Comparison of ENCODE assay signal across 14 cellular contexts in the genomic region with DNA sequence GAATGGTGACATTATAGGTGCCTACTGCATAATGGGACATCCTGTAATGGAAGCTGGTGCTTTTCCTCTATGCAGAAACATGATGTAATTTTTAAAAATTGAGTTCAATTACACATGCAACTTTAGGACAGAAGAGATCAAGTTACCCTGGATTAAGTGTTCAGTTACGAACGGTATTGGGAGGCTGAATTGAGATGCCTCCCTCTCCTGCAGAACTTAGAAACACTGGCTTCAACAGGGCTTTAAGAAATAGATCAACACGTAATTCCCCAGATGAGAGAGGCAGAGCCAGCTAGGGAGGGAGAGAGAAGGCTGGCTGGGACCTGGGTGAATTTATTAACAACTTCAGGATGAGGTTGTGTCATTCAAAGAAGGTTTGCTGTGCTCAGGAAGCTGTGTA.
A peak's percentile ranks its signal among the peaks of the same experiment; 100 is the strongest.
DNase-seq lines count a peak whose midpoint lies in the region; ATAC-seq and TF ChIP-seq lines count a peak whose summit lies in the region.
"Had no signal": no experiment of that assay in that cellular context is flagged by ENCODE, and none has a peak within 500 bp of the region (broad histone marks: within the 10 kb centered on the region; RNA-seq: fewer than 3 reads in every experiment).

No MANE protein-coding gene starts in this region.

- peaks cover 52% of the 10 kb centered on the region for H3K36me3 ChIP-seq in DND-41 (ENCODE audit: insufficient read depth, low read length)
- peaks cover 60% of the 10 kb centered on the region for H3K36me3 ChIP-seq in KOPT-K1 (ENCODE audit: insufficient read depth, low read length)
- no peaks in the 10 kb centered on the region for H3K36me3 ChIP-seq in gastrocnemius medialis
- no peaks in the 10 kb centered on the region for H3K36me3 ChIP-seq in tibial artery
- H3K36me3 ChIP-seq: HAP-1 had no signal

- no peak overlapping the region for H3K4me2 ChIP-seq in DND-41 (ENCODE audit: insufficient read depth, low read length)
- H3K4me2 ChIP-seq: BLaER1 treated with 17β-estradiol and CSF1 and Interleukin-3, amounts not matched to agents 10 nM and 100 nM had no signal

- no peak for TF ChIP-seq POLR2A in gastrocnemius medialis (IDR thresholded peaks at IDR 0.05)

- ATAC-seq in DND-41 (ENCODE audit: insufficient read depth, low read depth) (no peak), gastrocnemius medialis (peak; percentile 30 to 87), natural killer cell (no peak)
- ATAC-seq: CD8-positive, alpha-beta T cell had no signal

- peaks cover 6 to 32% of the 10 kb centered on the region in 2 donors for H3K4me1 Mint-ChIP-seq in natural killer cell
- no peaks in the 10 kb centered on the region for H3K4me1 Mint-ChIP-seq in activated CD4-positive, alpha-beta memory T cell treated with anti-CD3 and anti-CD28 coated beads for 36 hours (ENCODE audit: low read depth)
- H3K4me1 Mint-ChIP-seq: B cell had no signal

- H3K27ac ChIP-seq in DND-41 (ENCODE audit: low read length) (peak overlapping the region; percentile 52), KOPT-K1 (ENCODE audit: low read depth, low read length, poor library complexity, severe bottlenecking) (peak overlapping the region; percentile 94), gastrocnemius medialis (peak overlapping the region in 1 of 4 donors; percentile 28), tibial artery (no peak overlapping the region)
- H3K27ac ChIP-seq: BLaER1 treated with 17β-estradiol and CSF1 and Interleukin-3, amounts not matched to agents 10 nM and 100 nM; GM23248 had no signal

- POLR2A ChIA-PET in activated CD4-positive, alpha-beta memory T cell treated with anti-CD3 and anti-CD28 coated beads for 36 hours (lab: Charles Lee): no interaction called here

- H3K27me3 ChIP-seq in DND-41 (ENCODE audit: insufficient read depth, low read length, poor library complexity): no peaks in the 10 kb centered on the region
- no peaks in the 10 kb centered on the region for H3K27me3 ChIP-seq in gastrocnemius medialis
- H3K27me3 ChIP-seq in tibial artery: no peaks in the 10 kb centered on the region
- H3K27me3 ChIP-seq: BLaER1 treated with 17β-estradiol and CSF1 and Interleukin-3, amounts not matched to agents 10 nM and 100 nM had no signal

- H2AFZ ChIP-seq in DND-41 (ENCODE audit: low read depth, low read length): no peak overlapping the region
- H2AFZ ChIP-seq: GM23248 had no signal

- H3K9ac ChIP-seq in DND-41 (ENCODE audit: low read depth, low read length): no peak overlapping the region
- H3K9ac ChIP-seq: BLaER1 treated with 17β-estradiol and CSF1 and Interleukin-3, amounts not matched to agents 10 nM and 100 nM; GM23248 had no signal

- intact Hi-C loops in gastrocnemius medialis (cut with DNase I; ENCODE audit: low total_unique reads) (loop anchor here (5.0 kb wide), 1 partner anchor 49 kb away; no protein-coding TSS in a partner anchor), tibial artery (cut with DNase I; ENCODE audit: low total_unique reads) (no loop called here), natural killer cell (cut with micrococcal nuclease) (no loop called here)
- intact Hi-C loops in activated CD4-positive, alpha-beta memory T cell treated with anti-CD3 and anti-CD28 coated beads for 36 hours (cut with micrococcal nuclease): no loop called here

- peaks cover 36% of the 10 kb centered on the region for H3K79me2 ChIP-seq in DND-41 (ENCODE audit: insufficient read depth, low read length)

- H3K4me3 ChIP-seq in DND-41 (ENCODE audit: low read depth in 1 of 2, low read length in 2 of 2) (no peak overlapping the region), gastrocnemius medialis (no peak overlapping the region), tibial artery (no peak overlapping the region)
- H3K4me3 ChIP-seq: BLaER1 treated with 17β-estradiol and CSF1 and Interleukin-3, amounts not matched to agents 10 nM and 100 nM; GM23248; HAP-1 had no signal

- H4K20me1 ChIP-seq in DND-41 (ENCODE audit: insufficient read depth, low read length): no peaks in the 10 kb centered on the region
- H4K20me1 ChIP-seq: BLaER1 treated with 17β-estradiol and CSF1 and Interleukin-3, amounts not matched to agents 10 nM and 100 nM had no signal

- DNase-seq in DND-41 (no peak), fibroblast of the conjunctiva (ENCODE audit: low read depth) (peak; percentile 31), gastrocnemius medialis (no peak), tibial artery (no peak), natural killer cell (no peak)
- no peak for DNase-seq in activated CD4-positive, alpha-beta memory T cell treated with anti-CD3 and anti-CD28 coated beads for 36 hours
- DNase-seq: Calu3; CD8-positive, alpha-beta T cell; DMS79 treated with DMSO at 0.1 percent for 48 hours; GM23248 had no signal

- H3K27ac Mint-ChIP-seq in natural killer cell: no peak overlapping the region
- no peak overlapping the region for H3K27ac Mint-ChIP-seq in activated CD4-positive, alpha-beta memory T cell treated with anti-CD3 and anti-CD28 coated beads for 36 hours
- H3K27ac Mint-ChIP-seq: B cell; CD8-positive, alpha-beta T cell had no signal

- H3K36me3 Mint-ChIP-seq in natural killer cell: peaks cover 16% of the 10 kb centered on the region
- no peaks in the 10 kb centered on the region for H3K36me3 Mint-ChIP-seq in activated CD4-positive, alpha-beta memory T cell treated with anti-CD3 and anti-CD28 coated beads for 36 hours
- H3K36me3 Mint-ChIP-seq: CD8-positive, alpha-beta T cell had no signal

- H3K4me1 ChIP-seq in DND-41 (ENCODE audit: insufficient read depth, low read length) (peaks cover 52% of the 10 kb centered on the region), gastrocnemius medialis (peaks cover 4 to 8% of the 10 kb centered on the region in 2 donors), tibial artery (no peaks in the 10 kb centered on the region)
- H3K4me1 ChIP-seq: BLaER1 treated with 17β-estradiol and CSF1 and Interleukin-3, amounts not matched to agents 10 nM and 100 nM; HAP-1 had no signal

- H3K27me3 Mint-ChIP-seq in natural killer cell (ENCODE audit: low read depth in 2 of 2): no peaks in the 10 kb centered on the region
- peaks cover 4% of the 10 kb centered on the region for H3K27me3 Mint-ChIP-seq in activated CD4-positive, alpha-beta memory T cell treated with anti-CD3 and anti-CD28 coated beads for 36 hours
- H3K27me3 Mint-ChIP-seq: B cell had no signal

- no peak overlapping the region for H3K4me3 Mint-ChIP-seq in natural killer cell
- H3K4me3 Mint-ChIP-seq in activated CD4-positive, alpha-beta memory T cell treated with anti-CD3 and anti-CD28 coated beads for 36 hours: no peak overlapping the region
- H3K4me3 Mint-ChIP-seq: B cell; CD8-positive, alpha-beta T cell had no signal

- peaks cover 2 to 4% of the 10 kb centered on the region in 2 donors for H3K9me3 Mint-ChIP-seq in natural killer cell
- H3K9me3 Mint-ChIP-seq in activated CD4-positive, alpha-beta memory T cell treated with anti-CD3 and anti-CD28 coated beads for 36 hours: no peaks in the 10 kb centered on the region
- H3K9me3 Mint-ChIP-seq: CD8-positive, alpha-beta T cell had no signal

- no peak for TF ChIP-seq CTCF in DND-41 (IDR thresholded peaks at IDR 0.05; ENCODE audit: borderline replicate concordance, extremely low read depth, low read length, poor library complexity, severe bottlenecking)
- no peak for TF ChIP-seq CTCF in gastrocnemius medialis (IDR thresholded peaks at IDR 0.05 in 4 of 5, conservative IDR thresholded peaks at IDR 0.05 in 1 of 5)
- TF ChIP-seq CTCF in tibial artery (IDR thresholded peaks at IDR 0.05): no peak
- no peak for TF ChIP-seq CTCF in natural killer cell (IDR thresholded peaks at IDR 0.05)

- in situ Hi-C loops in gastrocnemius medialis (cut with MboI; ENCODE audit: low sequenced_read_pairs in 4 of 4): no loop called here

- H3K9me3 ChIP-seq in DND-41 (ENCODE audit: insufficient read depth, low read length, severe bottlenecking): no peaks in the 10 kb centered on the region
- peaks cover 13% of the 10 kb centered on the region for H3K9me3 ChIP-seq in KOPT-K1 (ENCODE audit: insufficient read depth, low read length, poor library complexity, severe bottlenecking)
- no peaks in the 10 kb centered on the region for H3K9me3 ChIP-seq in gastrocnemius medialis
- no peaks in the 10 kb centered on the region for H3K9me3 ChIP-seq in tibial artery
- H3K9me3 ChIP-seq: HAP-1 had no signal

- CTCF ChIA-PET in activated CD4-positive, alpha-beta memory T cell treated with anti-CD3 and anti-CD28 coated beads for 36 hours (lab: Charles Lee): no interaction called here

Comparison
In these comparisons a context has a peak if more than half of its experiments do, and no peak if none do; other contexts are left out.
1. ATAC-seq: peak in gastrocnemius medialis (2 of 2); none in DND-41 (single experiment) and natural killer cell (0 of 3).
2. H3K27ac ChIP-seq: peak in DND-41 (single experiment) and KOPT-K1 (single experiment); none in tibial artery (0 of 2).